In genomic region chr9:133471551-133472276, GRCh38 we compare ENCODE assay signal across 16 cellular contexts. TPM values are rescaled to one million over a fixed set of nuclear protein-coding genes. Genes with fewer than 3 reads are reported as not detected.
DNase-seq lines count a peak whose midpoint lies in the region; TF ChIP-seq lines count a peak whose summit lies in the region.
"Had no signal": no experiment of that assay in that cellular context is flagged by ENCODE, and none has a peak within 500 bp of the region (broad histone marks: within the 10 kb centered on the region; RNA-seq: fewer than 3 reads in every experiment).

No MANE protein-coding gene starts in this region.

- no peaks in the 10 kb centered on the region for H3K4me1 Mint-ChIP-seq in endodermal cell
- H3K4me1 Mint-ChIP-seq: CD4-positive, alpha-beta memory T cell had no signal

- DNase-seq in BE2C, result peak; percentile 7
- DNase-seq in HT-29 (ENCODE audit: low spot score), result peak; percentile 21
- no peak for DNase-seq in endodermal cell
- peak; percentile 2 for DNase-seq in retina
- no peak for DNase-seq in DMS153 treated with DMSO at 0.1 percent for 48 hours (lab: John Stamatoyannopoulos, UW; ENCODE audit: unreplicated experiment)
- no peak for DNase-seq in SJCRH30
- no peak for DNase-seq in NCI-H69 (lab: John Stamatoyannopoulos, UW)
- DNase-seq: CD4-positive, alpha-beta memory T cell; EL; H7; NCI-H1092; NCI-H2107; PC-9; Right ventricle myocardium superior had no signal

- peak overlapping the region; percentile 49 for H3K27ac ChIP-seq in endodermal cell (ENCODE audit: low read depth, low read length)
- no peak overlapping the region for H3K27ac ChIP-seq in SJCRH30
- H3K27ac ChIP-seq: PC-9 had no signal

- no peaks in the 10 kb centered on the region for H3K27me3 Mint-ChIP-seq in endodermal cell (ENCODE audit: insufficient read depth)
- H3K27me3 Mint-ChIP-seq: CD4-positive, alpha-beta memory T cell had no signal

- H3K9me3 Mint-ChIP-seq in endodermal cell, result no peaks in the 10 kb centered on the region
- H3K9me3 Mint-ChIP-seq: CD4-positive, alpha-beta memory T cell had no signal

- H3K27me3 ChIP-seq in BE2C, result no peaks in the 10 kb centered on the region
- no peaks in the 10 kb centered on the region for H3K27me3 ChIP-seq in endodermal cell (ENCODE audit: control insufficient read depth, insufficient read depth, low read length, poor library complexity, severe bottlenecking)
- no peaks in the 10 kb centered on the region for H3K27me3 ChIP-seq in SJCRH30

- no peak overlapping the region for H3K4me3 Mint-ChIP-seq in endodermal cell
- H3K4me3 Mint-ChIP-seq: CD4-positive, alpha-beta memory T cell had no signal

- 93 to 95% methylated on average over 25 to 27 of the region's 27 CpGs for WGBS in endodermal cell (ENCODE audit: insufficient coverage in 1 of 2, insufficient read length in 1 of 2), 2 experiments

- H3K9ac ChIP-seq in endodermal cell (ENCODE audit: extremely low read depth, low read length, poor library complexity, severe bottlenecking), result no peak overlapping the region

- H3K27ac Mint-ChIP-seq in endodermal cell, result no peak overlapping the region
- H3K27ac Mint-ChIP-seq: CD4-positive, alpha-beta memory T cell had no signal

- H3K4me1 ChIP-seq in BE2C (no peaks in the 10 kb centered on the region), endodermal cell (ENCODE audit: control insufficient read depth, insufficient read depth, low read length) (no peaks in the 10 kb centered on the region), SJCRH30 (no peaks in the 10 kb centered on the region)

- H3K36me3 Mint-ChIP-seq in endodermal cell (ENCODE audit: low read depth), result peaks cover 10% of the 10 kb centered on the region
- H3K36me3 Mint-ChIP-seq: CD4-positive, alpha-beta memory T cell had no signal

- H3K9me3 ChIP-seq in BE2C, result no peaks in the 10 kb centered on the region
- no peaks in the 10 kb centered on the region for H3K9me3 ChIP-seq in endodermal cell (ENCODE audit: control insufficient read depth, low read length)
- H3K9me3 ChIP-seq in SJCRH30 (replicated peaks), result no peaks in the 10 kb centered on the region

- TF ChIP-seq CTCF in BE2C (IDR thresholded peaks at IDR 0.05; ENCODE audit: low read depth, low read length) (no peak), endodermal cell (conservative IDR thresholded peaks at IDR 0.05) (no peak)

- no peak overlapping the region for H3K4me3 ChIP-seq in BE2C (ENCODE audit: low read depth, low read length)
- no peak overlapping the region for H3K4me3 ChIP-seq in endodermal cell (ENCODE audit: low read length)
- H3K4me3 ChIP-seq in SJCRH30, result no peak overlapping the region
- H3K4me3 ChIP-seq: PC-9 had no signal

- H3K36me3 ChIP-seq in BE2C (peaks cover 30% of the 10 kb centered on the region), endodermal cell (ENCODE audit: control insufficient read depth, insufficient read depth, low read length) (peaks cover 11% of the 10 kb centered on the region), SJCRH30 (peaks cover 8% of the 10 kb centered on the region; the same call in 1 of the 2 replicates)

RNA-seq across cellular contexts. Expression of gene SLC2A6, which starts 7.2 kb away (rescaled TPM):
- polyA plus RNA-seq in BE2C (2012; ENCODE audit: insufficient read depth, insufficient read length, low read depth), result 33.4 TPM
- total RNA-seq in HT-29 (2014; rRNA removed; shearing (Covaris generic)), result 12.5 and 14.4 TPM in 2 replicates
- 10 to 100 TPM; 11.6 to 17.7 TPM for total RNA-seq in endodermal cell
- 10.7 TPM for polyA plus RNA-seq in endodermal cell (2013, experiment 1 of 2)
- polyA plus RNA-seq in endodermal cell (2013, experiment 2 of 2), result 10.5 TPM
- 20.3 and 23.4 TPM in 2 replicates for total RNA-seq in SJCRH30 (2014; rRNA removed; shearing (Covaris generic))

RNA-seq across cellular contexts. Expression of gene CACFD1, which starts 11.9 kb away (rescaled TPM):
- 29.3 TPM for polyA plus RNA-seq in BE2C (2012; ENCODE audit: insufficient read depth, insufficient read length, low read depth)
- 48.0 and 59.5 TPM in 2 replicates for total RNA-seq in HT-29 (2014; rRNA removed; shearing (Covaris generic))
- total RNA-seq in endodermal cell, result 10 to 100 TPM; 30.6 to 35.0 TPM
- polyA plus RNA-seq in endodermal cell (2013, experiment 1 of 2), result 26.8 TPM
- polyA plus RNA-seq in endodermal cell (2013, experiment 2 of 2), result 26.0 TPM
- total RNA-seq in SJCRH30 (2014; rRNA removed; shearing (Covaris generic)), result 12.1 and 13.6 TPM in 2 replicates

RNA-seq across cellular contexts. Expression of gene ADAMTS13, which starts 49.5 kb away (rescaled TPM):
- polyA plus RNA-seq in BE2C (2012; ENCODE audit: insufficient read depth, insufficient read length, low read depth), result 6.1 TPM
- total RNA-seq in HT-29 (2014; rRNA removed; shearing (Covaris generic)), result 0.39 and 1.0 TPM in 2 replicates
- 10 to 100 TPM; 13.5 to 21.7 TPM for total RNA-seq in endodermal cell
- 9.7 TPM for polyA plus RNA-seq in endodermal cell (2013, experiment 1 of 2)
- polyA plus RNA-seq in endodermal cell (2013, experiment 2 of 2), result 7.6 TPM
- total RNA-seq in SJCRH30 (2014; rRNA removed; shearing (Covaris generic)), result 0.42 and 0.43 TPM in 2 replicates
- polyA plus RNA-seq: CD4-positive, alpha-beta memory T cell had no signal

RNA-seq across cellular contexts. Expression of gene MYMK, which starts 53.0 kb away (rescaled TPM):
- polyA plus RNA-seq in BE2C (2012; ENCODE audit: insufficient read depth, insufficient read length, low read depth), result not detected
- not detected in 2 replicates for total RNA-seq in HT-29 (2014; rRNA removed; shearing (Covaris generic))
- not detected for total RNA-seq in endodermal cell
- not detected for polyA plus RNA-seq in endodermal cell (2013, experiment 1 of 2)
- polyA plus RNA-seq in endodermal cell (2013, experiment 2 of 2), result 0.50 TPM
- 1.1 and 2.0 TPM in 2 replicates for total RNA-seq in SJCRH30 (2014; rRNA removed; shearing (Covaris generic))
- total RNA-seq: A673; CD4-positive, alpha-beta memory T cell; H7; HT1080; PC-9; Right ventricle myocardium superior had no signal
- polyA plus RNA-seq: CD4-positive, alpha-beta memory T cell had no signal

RNA-seq across cellular contexts. Expression of gene REXO4, which starts 53.9 kb away (rescaled TPM):
- 63.9 TPM for polyA plus RNA-seq in BE2C (2012; ENCODE audit: insufficient read depth, insufficient read length, low read depth)
- total RNA-seq in HT-29 (2014; rRNA removed; shearing (Covaris generic)), result 30.7 and 32.3 TPM in 2 replicates
- total RNA-seq in endodermal cell, result 10 to 100 TPM; 30.2 to 36.5 TPM
- 23.1 TPM for polyA plus RNA-seq in endodermal cell (2013, experiment 1 of 2)
- polyA plus RNA-seq in endodermal cell (2013, experiment 2 of 2), result 20.9 TPM
- 39.5 and 41.0 TPM in 2 replicates for total RNA-seq in SJCRH30 (2014; rRNA removed; shearing (Covaris generic))

Comparison
In these comparisons a context has a peak if more than half of its experiments do, and no peak if none do; other contexts are left out.
1. DNase-seq: peak in BE2C (single experiment), HT-29 (single experiment) and retina (single experiment); none in endodermal cell (single experiment), DMS153 treated with DMSO at 0.1 percent for 48 hours (single experiment), SJCRH30 (0 of 2) and NCI-H69 (single experiment).